Comparison of ENCODE assay signal across 10 cellular contexts in genomic region chr1:74197255-74197654, GRCh38. TPM values are rescaled to one million over a fixed set of nuclear protein-coding genes. Genes with fewer than 3 reads are reported as not detected.
DNase-seq lines count a peak whose midpoint lies in the region; ATAC-seq and TF ChIP-seq lines count a peak whose summit lies in the region.
"Had no signal": no experiment of that assay in that cellular context is flagged by ENCODE, and none has a peak within 500 bp of the region (broad histone marks: within the 10 kb centered on the region; RNA-seq: fewer than 3 reads in every experiment).

No MANE protein-coding gene starts in this region.

- POLR2A ChIA-PET in CD4-positive, alpha-beta memory T cell (lab: Charles Lee; ENCODE audit: partially characterized antibody) = interaction anchor here (2.6 kb wide), 1 partner anchor 536 kb away, joined by 15 read pairs; the partner anchor contains the start of genes CRYZ and TYW3

- CTCF ChIA-PET in CD4-positive, alpha-beta memory T cell (lab: Charles Lee; ENCODE audit: partially characterized antibody) = no interaction called here

- no peaks in the 10 kb centered on the region for H3K9me3 Mint-ChIP-seq in CD4-positive, alpha-beta memory T cell
- no peaks in the 10 kb centered on the region for H3K9me3 Mint-ChIP-seq in neural crest cell

- H3K4me1 ChIP-seq in CD4-positive, alpha-beta memory T cell (ENCODE audit: insufficient read depth, low read length) = peaks cover 22% of the 10 kb centered on the region
- H3K4me1 ChIP-seq in HUES6 (ENCODE audit: control insufficient read depth, insufficient read depth, low read length) = no peaks in the 10 kb centered on the region

- peaks cover 13 to 19% of the 10 kb centered on the region in 2 donors for H3K36me3 Mint-ChIP-seq in CD4-positive, alpha-beta memory T cell
- no peaks in the 10 kb centered on the region for H3K36me3 Mint-ChIP-seq in neural crest cell (ENCODE audit: low read depth)

- TF ChIP-seq CTCF in neural crest cell (conservative IDR thresholded peaks at IDR 0.05) = no peak

- intact Hi-C loops in CD4-positive, alpha-beta memory T cell (cut with micrococcal nuclease) = loop anchor here (5.0 kb wide), 1 partner anchor 1590 kb away; the partner anchor contains the start of gene RABGGTB

- H3K27ac ChIP-seq in CD4-positive, alpha-beta memory T cell (ENCODE audit: low read depth, low read length) = peak overlapping the region; percentile 62
- peak overlapping the region; percentile 70; the same call in 1 of the 2 replicates for H3K27ac ChIP-seq in HUES6 (ENCODE audit: low read depth, low read length)

- no peaks in the 10 kb centered on the region for H3K36me3 ChIP-seq in CD4-positive, alpha-beta memory T cell (ENCODE audit: insufficient read depth, low read length)
- no peaks in the 10 kb centered on the region for H3K36me3 ChIP-seq in HUES6 (ENCODE audit: control insufficient read depth, insufficient read depth, low read length)

- H3K27me3 Mint-ChIP-seq in CD4-positive, alpha-beta memory T cell = no peaks in the 10 kb centered on the region
- no peaks in the 10 kb centered on the region for H3K27me3 Mint-ChIP-seq in neural crest cell (ENCODE audit: low read depth)

- no peak for ATAC-seq in GM18907 (IDR thresholded peaks at IDR 0.05; ENCODE audit: unreplicated experiment)

- no peaks in the 10 kb centered on the region for H3K9me3 ChIP-seq in CD4-positive, alpha-beta memory T cell (ENCODE audit: control insufficient read depth in 1 of 2, low read length in 2 of 2)
- H3K9me3 ChIP-seq in HUES6 (ENCODE audit: control insufficient read depth, insufficient read depth, low read depth, low read length) = no peaks in the 10 kb centered on the region

- no peaks in the 10 kb centered on the region for H3K27me3 ChIP-seq in CD4-positive, alpha-beta memory T cell (ENCODE audit: insufficient read depth, low read length)
- no peaks in the 10 kb centered on the region for H3K27me3 ChIP-seq in HUES6 (ENCODE audit: control insufficient read depth, insufficient read depth, low read length)

- peak overlapping the region; percentile 91 to 96 (median 94) for H3K4me3 Mint-ChIP-seq in CD4-positive, alpha-beta memory T cell
- peak overlapping the region; percentile 94 for H3K4me3 Mint-ChIP-seq in neural crest cell

- peaks cover 10 to 24% (median 17%) of the 10 kb centered on the region in 4 donors for H3K4me1 Mint-ChIP-seq in CD4-positive, alpha-beta memory T cell
- peaks cover 22% of the 10 kb centered on the region for H3K4me1 Mint-ChIP-seq in neural crest cell

- H3K4me3 ChIP-seq in CD4-positive, alpha-beta memory T cell (ENCODE audit: low read length in 2 of 2) = peak overlapping the region; percentile 79 to 92
- H3K4me3 ChIP-seq in HUES6 (ENCODE audit: low read depth, low read length) = peak overlapping the region; percentile 73

- no peak overlapping the region for H3K9ac ChIP-seq in HUES6 (ENCODE audit: low read length)

- H3K27ac Mint-ChIP-seq in CD4-positive, alpha-beta memory T cell = peak overlapping the region; percentile 91 to 98 (median 96)
- H3K27ac Mint-ChIP-seq in neural crest cell (ENCODE audit: unreplicated experiment) = no peak overlapping the region

- peak in 1 of 5 donors; percentile 1 for DNase-seq in CD4-positive, alpha-beta memory T cell
- peak; percentile 1 for DNase-seq in cerebellar cortex (ENCODE audit: low spot score)
- no peak for DNase-seq in neural crest cell (ENCODE audit: low read depth, low spot score)
- no peak for DNase-seq in activated effector memory CD4-positive, alpha-beta T cell treated with anti-CD3 and anti-CD28 coated beads, Interleukin-2, amount 50 U/mL, for 16 hours
- no peak for DNase-seq in MV-4-11 (lab: John Stamatoyannopoulos, UW)
- DNase-seq in HK-2 (ENCODE audit: unreplicated experiment) = no peak

RNA-seq across cellular contexts. Expression of gene LRRIQ3, which starts 0.7 kb away (rescaled TPM):
- 1 to 10 TPM; 2.2 TPM for total RNA-seq in CD4-positive, alpha-beta memory T cell
- 1 to 10 TPM; 3.2 to 3.3 TPM for polyA plus RNA-seq in CD4-positive, alpha-beta memory T cell
- 0.35 and 0.57 TPM in 2 replicates for total RNA-seq in neural crest cell

RNA-seq across cellular contexts. Expression of gene FPGT, which starts 0.8 kb away (rescaled TPM):
- 10 to 100 TPM; 13.1 to 14.8 TPM for total RNA-seq in CD4-positive, alpha-beta memory T cell
- polyA plus RNA-seq in CD4-positive, alpha-beta memory T cell = 1 to 10 TPM; 4.9 to 6.4 TPM
- 10.2 and 15.6 TPM in 2 replicates for total RNA-seq in neural crest cell

RNA-seq across cellular contexts. Expression of gene TNNI3K, which starts 37.9 kb away (rescaled TPM):
- total RNA-seq in CD4-positive, alpha-beta memory T cell = not detected
- under 1 TPM in 1 of 2 donors, not detected in 1; 0.54 TPM for polyA plus RNA-seq in CD4-positive, alpha-beta memory T cell
- total RNA-seq in neural crest cell = 1.3 and 1.4 TPM in 2 replicates
- total RNA-seq: lung microvascular endothelial cell; T-helper 1 cell treated with Interleukin-12 subunit alpha and Interleukin-12 subunit beta and Interleukin-4 antibody, amounts not matched to agents 30 ng/mL and 1 ng/mL, for 36 hours had no signal
